ENCODE assay signal across 20 cellular contexts in genomic region chr10:72105098-72105475, GRCh38. TPM values are rescaled to one million over a fixed set of nuclear protein-coding genes. Genes with fewer than 3 reads are reported as not detected.
DNase-seq lines count a peak whose midpoint lies in the region; ATAC-seq and TF ChIP-seq lines count a peak whose summit lies in the region.
"Had no signal": no experiment of that assay in that cellular context is flagged by ENCODE, and none has a peak within 500 bp of the region (broad histone marks: within the 10 kb centered on the region; RNA-seq: fewer than 3 reads in every experiment).

No MANE protein-coding gene starts in this region.

- no peak overlapping the region for H3K4me3 ChIP-seq in CD8-positive, alpha-beta T cell (ENCODE audit: low read depth, low read length)
- no peak overlapping the region for H3K4me3 ChIP-seq in endodermal cell (ENCODE audit: low read length)
- H3K4me3 ChIP-seq in mucosa of descending colon, result no peak overlapping the region
- H3K4me3 ChIP-seq: Peyer's patch, thyroid gland had no signal

- POLR2A ChIA-PET in CD8-positive, alpha-beta T cell (lab: Charles Lee), result interaction anchor here (4.0 kb wide), 1 partner anchor 17 kb away, joined by 16 read pairs; the partner anchor contains the start of gene SPOCK2
- POLR2A ChIA-PET in RWPE1 (lab: Yijun Ruan, JAX; ENCODE audit: low non-redundant PET), result no interaction called here

- DNase-seq in CD8-positive, alpha-beta T cell, result no peak
- DNase-seq in RWPE1 (ENCODE audit: low spot score) (no peak), endodermal cell (no peak), sciatic nerve (ENCODE audit: low spot score) (no peak), EL (no peak), mucosa of descending colon (no peak)
- DNase-seq: activated effector memory CD4-positive, alpha-beta T cell treated with anti-CD3 and anti-CD28 coated beads, Interleukin-2, amount 50 U/mL, for 16 hours; BE2C; cortex of kidney; kidney glomerular epithelial cell; midbrain; NCI-H1092; NCI-H2081; NCI-H446 treated with DMSO at 0.1 percent for 48 hours; Peyer's patch; thyroid gland had no signal

- WGBS in endodermal cell (ENCODE audit: insufficient coverage in 1 of 2, insufficient read length in 1 of 2), 2 experiments, result 95 to 96% methylated on average over 6 to 9 of the region's 9 CpGs

- H3K36me3 ChIP-seq in CD8-positive, alpha-beta T cell (ENCODE audit: insufficient read depth, low read length), result no peaks in the 10 kb centered on the region
- peaks cover 15% of the 10 kb centered on the region for H3K36me3 ChIP-seq in endodermal cell (ENCODE audit: control insufficient read depth, insufficient read depth, low read length)
- H3K36me3 ChIP-seq in mucosa of descending colon (ENCODE audit: low read depth), result no peaks in the 10 kb centered on the region
- H3K36me3 ChIP-seq: BE2C, thyroid gland had no signal

- H3K9me3 Mint-ChIP-seq in CD8-positive, alpha-beta T cell, result no peaks in the 10 kb centered on the region
- no peaks in the 10 kb centered on the region for H3K9me3 Mint-ChIP-seq in endodermal cell

- no peak for ATAC-seq in CD8-positive, alpha-beta T cell
- peak; percentile 34 for ATAC-seq in sciatic nerve
- ATAC-seq in GM21528 (IDR thresholded peaks at IDR 0.05; ENCODE audit: low FRiP score, unreplicated experiment), result no peak
- ATAC-seq in mucosa of descending colon, result no peak
- ATAC-seq: activated CD4-positive, CD25-positive, alpha-beta regulatory T cell treated with anti-CD3 and anti-CD28 coated beads, Interleukin-2, amount 50 U/mL, for 24 hours; HCT116; SK-N-SH treated with all-trans-retinoic acid at 6 μM for 48 hours had no signal

- intact Hi-C loops in CD8-positive, alpha-beta T cell (cut with DNase I, micrococcal nuclease), result no loop called here
- intact Hi-C loops in sciatic nerve (cut with DNase I) (no loop called here), mucosa of descending colon (cut with DNase I, micrococcal nuclease) (no loop called here)

- peaks cover 90% of the 10 kb centered on the region for H3K4me1 Mint-ChIP-seq in CD8-positive, alpha-beta T cell (ENCODE audit: low read depth)
- H3K4me1 Mint-ChIP-seq in endodermal cell, result peaks cover 10% of the 10 kb centered on the region

- H3K9ac ChIP-seq in endodermal cell (ENCODE audit: extremely low read depth, low read length, poor library complexity, severe bottlenecking), result no peak overlapping the region

- peaks cover 88% of the 10 kb centered on the region for H3K4me1 ChIP-seq in CD8-positive, alpha-beta T cell (ENCODE audit: insufficient read depth, low read length)
- peaks cover 3% of the 10 kb centered on the region for H3K4me1 ChIP-seq in endodermal cell (ENCODE audit: control insufficient read depth, insufficient read depth, low read length)
- no peaks in the 10 kb centered on the region for H3K4me1 ChIP-seq in mucosa of descending colon (ENCODE audit: low read depth)

- no peaks in the 10 kb centered on the region for H3K27me3 ChIP-seq in CD8-positive, alpha-beta T cell (ENCODE audit: insufficient read depth, low read length)
- H3K27me3 ChIP-seq in endodermal cell (ENCODE audit: control insufficient read depth, insufficient read depth, low read length, poor library complexity, severe bottlenecking), result no peaks in the 10 kb centered on the region
- H3K27me3 ChIP-seq: BE2C, Peyer's patch, thyroid gland had no signal

- peaks cover 24% of the 10 kb centered on the region for H3K36me3 Mint-ChIP-seq in CD8-positive, alpha-beta T cell
- peaks cover 25% of the 10 kb centered on the region for H3K36me3 Mint-ChIP-seq in endodermal cell (ENCODE audit: low read depth)

- CTCF ChIA-PET in CD8-positive, alpha-beta T cell (lab: Charles Lee), result no interaction called here
- CTCF ChIA-PET in RWPE1 (lab: Yijun Ruan, JAX), result no interaction called here

- H3K9me3 ChIP-seq in CD8-positive, alpha-beta T cell (ENCODE audit: low read length), result no peaks in the 10 kb centered on the region
- H3K9me3 ChIP-seq in endodermal cell (ENCODE audit: control insufficient read depth, low read length) (no peaks in the 10 kb centered on the region), mucosa of descending colon (no peaks in the 10 kb centered on the region)
- H3K9me3 ChIP-seq: BE2C, Peyer's patch, thyroid gland had no signal

- H3K27ac ChIP-seq in CD8-positive, alpha-beta T cell (ENCODE audit: low read depth, low read length), result no peak overlapping the region
- H3K27ac ChIP-seq in RWPE1, result 0 out of 2 replicates have a peak overlapping the region, but pooled peaks have one; percentile 4
- peak overlapping the region; percentile 10 for H3K27ac ChIP-seq in endodermal cell (ENCODE audit: low read depth, low read length)
- H3K27ac ChIP-seq: Peyer's patch, thyroid gland had no signal

- TF ChIP-seq CTCF in CD8-positive, alpha-beta T cell (IDR thresholded peaks at IDR 0.05), result no peak
- TF ChIP-seq CTCF in RWPE1 (conservative IDR thresholded peaks at IDR 0.05; ENCODE audit: low read depth) (no peak), endodermal cell (conservative IDR thresholded peaks at IDR 0.05) (no peak), mucosa of descending colon (IDR thresholded peaks at IDR 0.05) (no peak)

- H3K4me3 Mint-ChIP-seq in CD8-positive, alpha-beta T cell, result no peak overlapping the region
- no peak overlapping the region for H3K4me3 Mint-ChIP-seq in endodermal cell

- H3K27me3 Mint-ChIP-seq in CD8-positive, alpha-beta T cell (ENCODE audit: low read depth), result no peaks in the 10 kb centered on the region
- no peaks in the 10 kb centered on the region for H3K27me3 Mint-ChIP-seq in endodermal cell (ENCODE audit: insufficient read depth)

- H3K27ac Mint-ChIP-seq in CD8-positive, alpha-beta T cell, result peak overlapping the region; percentile 89
- no peak overlapping the region for H3K27ac Mint-ChIP-seq in endodermal cell

RNA-seq across cellular contexts. Expression of gene SPOCK2, which starts 16.7 kb away (rescaled TPM):
- total RNA-seq in CD8-positive, alpha-beta T cell, result 100 to 1,000 TPM; 909 to 922 TPM
- total RNA-seq in endodermal cell (1 to 10 TPM; 1.6 to 3.7 TPM), sciatic nerve (5.3 TPM), mucosa of descending colon (10 to 100 TPM in 1 of 3 donors, 1 to 10 TPM in 2; 3.1 to 12.3 (median 7.4) TPM)
- polyA plus RNA-seq in endodermal cell (2013, experiment 1 of 2), result 2.2 TPM
- polyA plus RNA-seq in endodermal cell (2013, experiment 2 of 2), result 3.2 TPM

Comparison
In these comparisons a context has a peak if more than half of its experiments do, and no peak if none do; other contexts are left out.
1. RNA of gene SPOCK2, which starts 16.7 kb away (total RNA-seq): 909 to 922 TPM in CD8-positive, alpha-beta T cell; 3.1 to 12.3 TPM in mucosa of descending colon, 5.3 TPM in sciatic nerve (single experiment) and 1.6 to 3.7 TPM in endodermal cell; every median in the first group is over 10 times any median in the second.